In genomic region chr16:85793662-85794298, GRCh38 we compare ENCODE assay signal across 28 cellular contexts.
"Had no signal": no experiment of that assay in that cellular context is flagged by ENCODE, and none has a peak within 500 bp of the region (broad histone marks: within the 10 kb centered on the region; RNA-seq: fewer than 3 reads in every experiment).

No MANE protein-coding gene starts in this region.

- H3K4me1 ChIP-seq: foreskin keratinocyte had no signal

- H3K27me3 ChIP-seq: esophagus muscularis mucosa, foreskin keratinocyte, gastroesophageal sphincter, heart right ventricle, neutrophil, sigmoid colon, tibial nerve, upper lobe of right lung, uterus had no signal

- ATAC-seq: effector memory CD8-positive, alpha-beta T cell; foreskin keratinocyte; gastroesophageal sphincter; heart right ventricle; left ventricle myocardium superior; lower lobe of right lung; naive thymus-derived CD8-positive, alpha-beta T cell; psoas muscle; right cardiac atrium; stimulated activated naive B cell treated with anti-CD40 and anti-IgM and Interleukin-4, amounts not matched to agents 10 μg/mL and 1 μg/mL and 100 μg/mL, for 72 hours; upper lobe of right lung had no signal

- H3K9me3 ChIP-seq: esophagus muscularis mucosa, gastroesophageal sphincter, lower lobe of right lung, neutrophil, psoas muscle, sigmoid colon, thoracic aorta, tibial nerve, upper lobe of right lung, uterus had no signal

- H3K4me3 Mint-ChIP-seq: effector memory CD8-positive, alpha-beta T cell; immature natural killer cell; nephron progenitor cell; stimulated activated naive B cell treated with anti-CD40 and anti-IgM and Interleukin-4, amounts not matched to agents 10 μg/mL and 1 μg/mL and 100 μg/mL, for 72 hours; stimulated activated naive CD8-positive, alpha-beta T cell treated with anti-CD3 and anti-CD28 coated beads, Interleukin-15, Interleukin-2, amounts not matched to agents 100 ng/mL and 50 ng/mL, for 24 hours had no signal

- H3K27me3 Mint-ChIP-seq: effector memory CD8-positive, alpha-beta T cell; naive thymus-derived CD8-positive, alpha-beta T cell; stimulated activated naive B cell treated with anti-CD40 and anti-IgM and Interleukin-4, amounts not matched to agents 10 μg/mL and 1 μg/mL and 100 μg/mL, for 72 hours; stimulated activated naive CD8-positive, alpha-beta T cell treated with anti-CD3 and anti-CD28 coated beads, Interleukin-15, Interleukin-2, amounts not matched to agents 100 ng/mL and 50 ng/mL, for 24 hours had no signal

- H2AFZ ChIP-seq: parathyroid adenoma had no signal

- DNase-seq: cerebellar nuclear complex; cortex of kidney; effector memory CD8-positive, alpha-beta T cell; foreskin keratinocyte; glutamatergic neuron; heart right ventricle; hippocampal formation; immature natural killer cell; islet precursor cell; kidney glomerular epithelial cell; left ventricle myocardium superior; lower lobe of right lung; naive thymus-derived CD8-positive, alpha-beta T cell; nephron progenitor cell; psoas muscle; sigmoid colon; stimulated activated CD4-positive, alpha-beta T cell treated with anti-CD3 and anti-CD28 coated beads, Interleukin-4, amount 100 ng/mL, for 4 hours; stimulated activated naive B cell treated with anti-CD40 and anti-IgM and Interleukin-4, amounts not matched to agents 10 μg/mL and 1 μg/mL and 100 μg/mL, for 72 hours; upper lobe of right lung; uterus had no signal

- H3K9me3 Mint-ChIP-seq: effector memory CD8-positive, alpha-beta T cell; immature natural killer cell; stimulated activated naive B cell treated with anti-CD40 and anti-IgM and Interleukin-4, amounts not matched to agents 10 μg/mL and 1 μg/mL and 100 μg/mL, for 72 hours; stimulated activated naive CD8-positive, alpha-beta T cell treated with anti-CD3 and anti-CD28 coated beads, Interleukin-15, Interleukin-2, amounts not matched to agents 100 ng/mL and 50 ng/mL, for 24 hours had no signal

- H3K27ac ChIP-seq: esophagus muscularis mucosa, foreskin keratinocyte, gastroesophageal sphincter, heart right ventricle, lower lobe of right lung, neutrophil, parathyroid adenoma, psoas muscle, sigmoid colon, thoracic aorta, tibial nerve, upper lobe of right lung, uterus had no signal

- H3K36me3 ChIP-seq: uterus had no signal

- H3K4me3 ChIP-seq: esophagus muscularis mucosa, gastroesophageal sphincter, heart right ventricle, lower lobe of right lung, psoas muscle, sigmoid colon, thoracic aorta, tibial nerve, upper lobe of right lung, uterus had no signal

- H3K9ac ChIP-seq: parathyroid adenoma had no signal

- H3K27ac Mint-ChIP-seq: immature natural killer cell; stimulated activated naive B cell treated with anti-CD40 and anti-IgM and Interleukin-4, amounts not matched to agents 10 μg/mL and 1 μg/mL and 100 μg/mL, for 72 hours; stimulated activated naive CD8-positive, alpha-beta T cell treated with anti-CD3 and anti-CD28 coated beads, Interleukin-15, Interleukin-2, amounts not matched to agents 100 ng/mL and 50 ng/mL, for 24 hours had no signal
